In the genomic region with DNA sequence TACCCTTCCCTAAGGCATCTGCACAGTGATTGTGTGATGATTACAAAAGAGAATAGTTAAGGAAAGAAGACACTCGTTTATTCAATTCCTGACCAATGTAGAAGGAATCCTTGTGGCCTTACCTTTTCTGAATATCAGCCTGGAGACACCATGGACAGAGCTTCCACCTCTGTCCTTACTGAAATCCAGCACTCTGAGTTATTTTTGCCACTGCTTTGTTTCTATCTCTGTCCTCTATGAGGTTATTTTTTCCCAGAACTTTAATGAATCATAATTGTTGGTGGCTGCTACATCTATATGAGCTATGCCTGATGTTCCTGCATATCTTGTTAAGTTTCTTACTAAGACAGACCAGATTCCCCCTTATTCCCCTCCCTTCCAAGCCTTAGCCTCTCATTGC, we compare ENCODE assay signal across 22 cellular contexts.
"Had no signal": no experiment of that assay in that cellular context is flagged by ENCODE, and none has a peak within 500 bp of the region (broad histone marks: within the 10 kb centered on the region; RNA-seq: fewer than 3 reads in every experiment).

No MANE protein-coding gene starts in this region.

- H3K27me3 ChIP-seq: dorsolateral prefrontal cortex, gastrocnemius medialis, neutrophil, sigmoid colon, suprapubic skin, tibial nerve, upper lobe of right lung, vagina had no signal

- DNase-seq: cortex of kidney; dorsolateral prefrontal cortex; effector CD8-positive, alpha-beta T cell; gastrocnemius medialis; glutamatergic neuron; immature natural killer cell; kidney; left cardiac atrium; left ventricle myocardium inferior; mesendoderm; naive thymus-derived CD4-positive, alpha-beta T cell; sigmoid colon; small intestine; stimulated activated CD4-positive, alpha-beta T cell treated with anti-CD3 and anti-CD28 coated beads, Interleukin-12 subunit alpha, Interleukin-12 subunit beta, amount 100 ng/mL, for 4 hours; stimulated activated naive CD4-positive, alpha-beta T cell treated with Interleukin-2 at 50 U/mL for 16 hours; upper lobe of right lung had no signal

- H3K36me3 ChIP-seq: neutrophil, upper lobe of right lung, vagina had no signal

- ATAC-seq: esophagus mucosa; gastrocnemius medialis; left cardiac atrium; naive thymus-derived CD4-positive, alpha-beta T cell; upper lobe of right lung had no signal

- H3K27ac ChIP-seq: gastrocnemius medialis, left ventricle myocardium inferior, neutrophil, sigmoid colon, suprapubic skin, tibial nerve, upper lobe of right lung, vagina had no signal

- H3K4me1 ChIP-seq: suprapubic skin had no signal

- H3K9me3 ChIP-seq: gastrocnemius medialis, left ventricle myocardium inferior, neutrophil, sigmoid colon, suprapubic skin, tibial nerve, upper lobe of right lung, vagina had no signal

- H3K4me3 ChIP-seq: dorsolateral prefrontal cortex, gastrocnemius medialis, left ventricle myocardium inferior, lung, sigmoid colon, suprapubic skin, tibial nerve, upper lobe of right lung, vagina had no signal
